ENCODE assay signal across 8 cellular contexts in the genomic region with DNA sequence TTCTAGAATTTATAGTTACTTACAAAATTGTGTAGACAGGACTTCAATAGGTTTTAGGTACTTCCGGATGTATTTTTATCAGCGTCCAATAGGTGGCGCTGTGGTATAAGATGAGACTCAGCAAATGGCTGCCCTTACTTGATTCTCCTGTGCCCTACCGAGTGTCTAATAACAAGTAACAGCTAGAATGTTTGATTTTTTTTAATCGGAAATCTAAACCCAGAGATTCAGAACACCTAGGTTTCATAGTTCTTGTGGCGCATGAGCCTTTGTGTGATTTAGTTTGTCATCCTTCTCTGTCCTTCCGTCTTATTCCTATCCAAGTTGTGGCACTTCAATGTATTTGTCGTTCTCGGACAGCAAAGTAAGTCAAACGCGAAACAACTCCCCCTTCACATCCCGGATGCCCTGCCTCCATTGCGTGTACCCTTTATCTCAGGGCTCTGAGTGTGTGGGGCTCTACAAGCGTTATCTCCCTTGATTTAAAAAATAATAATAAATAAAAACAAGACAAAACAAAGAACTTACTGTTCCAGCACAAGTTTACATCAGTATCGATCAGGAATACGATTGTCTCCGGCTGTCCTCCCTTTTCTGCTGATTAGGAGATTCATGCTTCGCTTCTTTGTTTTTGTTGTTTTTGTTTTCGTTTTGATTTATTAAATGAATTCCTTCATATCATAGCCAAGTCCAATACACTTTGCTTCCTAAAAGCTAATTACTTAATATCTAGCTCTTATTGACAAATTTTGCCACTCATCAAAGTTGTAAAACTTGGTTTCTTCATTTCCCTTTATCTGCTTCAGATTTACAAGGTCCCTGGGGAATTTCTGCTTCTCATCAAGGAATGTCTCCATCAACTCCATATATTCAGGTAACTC. TPM values are rescaled to one million over a fixed set of nuclear protein-coding genes. Genes with fewer than 3 reads are reported as not detected.
A peak's percentile ranks its signal among the peaks of the same experiment; 100 is the strongest.
DNase-seq lines count a peak whose midpoint lies in the region; ATAC-seq and TF ChIP-seq lines count a peak whose summit lies in the region.

No MANE protein-coding gene starts in this region.

- no peaks in the 10 kb centered on the region for H3K27me3 ChIP-seq in left lung

- peak overlapping the region; percentile 52 to 62 for H3K27ac ChIP-seq in coronary artery
- peak overlapping the region; percentile 80 to 81 for H3K27ac ChIP-seq in left lung

- intact Hi-C loops in left lung (cut with DNase I) = no loop called here

- ATAC-seq in HG03439 (IDR thresholded peaks at IDR 0.05; ENCODE audit: unreplicated experiment) = peak; percentile 94
- ATAC-seq in left lung = peak; percentile 98

- no peaks in the 10 kb centered on the region for H3K9me3 ChIP-seq in left lung

- peaks cover 0 to 8% of the 10 kb centered on the region in 2 donors for H3K4me1 ChIP-seq in left lung

- no peaks in the 10 kb centered on the region for H3K36me3 ChIP-seq in left lung

- peak overlapping the region; percentile 62 for H3K4me3 ChIP-seq in coronary artery
- peak overlapping the region; percentile 31 to 47 for H3K4me3 ChIP-seq in left lung

- peak; percentile 97 for DNase-seq in Ammon's horn (ENCODE audit: low spot score)
- DNase-seq in GM19238 (ENCODE audit: insufficient read length, low spot score) = peak; percentile 55
- DNase-seq in NCI-H524 (lab: John Stamatoyannopoulos, UW) = peak; percentile 79 to 84
- DNase-seq in activated CD4-positive, alpha-beta T cell treated with anti-CD3 and anti-CD28 coated beads for 4 hours = peak; percentile 79 to 88
- DNase-seq in coronary artery (ENCODE audit: low spot score) = no peak
- peak in 1 of 2 donors; percentile 57 for DNase-seq in left lung
- peak; percentile 59 for DNase-seq in stimulated activated CD4-positive, alpha-beta T cell treated with anti-CD3 and anti-CD28 coated beads, Interleukin-4, amount 100 ng/mL, for 1 hour

- TF ChIP-seq CTCF in coronary artery (IDR thresholded peaks at IDR 0.05) (peak; percentile 74), left lung (IDR thresholded peaks at IDR 0.05) (peak; percentile 78 to 91)

RNA-seq across cellular contexts. Expression of gene SLC30A5, which starts 50.7 kb away (rescaled TPM):
- 10 to 100 TPM; 56.0 to 75.9 TPM for total RNA-seq in left lung
